ENCODE assay signal across 8 cellular contexts in the genomic region with DNA sequence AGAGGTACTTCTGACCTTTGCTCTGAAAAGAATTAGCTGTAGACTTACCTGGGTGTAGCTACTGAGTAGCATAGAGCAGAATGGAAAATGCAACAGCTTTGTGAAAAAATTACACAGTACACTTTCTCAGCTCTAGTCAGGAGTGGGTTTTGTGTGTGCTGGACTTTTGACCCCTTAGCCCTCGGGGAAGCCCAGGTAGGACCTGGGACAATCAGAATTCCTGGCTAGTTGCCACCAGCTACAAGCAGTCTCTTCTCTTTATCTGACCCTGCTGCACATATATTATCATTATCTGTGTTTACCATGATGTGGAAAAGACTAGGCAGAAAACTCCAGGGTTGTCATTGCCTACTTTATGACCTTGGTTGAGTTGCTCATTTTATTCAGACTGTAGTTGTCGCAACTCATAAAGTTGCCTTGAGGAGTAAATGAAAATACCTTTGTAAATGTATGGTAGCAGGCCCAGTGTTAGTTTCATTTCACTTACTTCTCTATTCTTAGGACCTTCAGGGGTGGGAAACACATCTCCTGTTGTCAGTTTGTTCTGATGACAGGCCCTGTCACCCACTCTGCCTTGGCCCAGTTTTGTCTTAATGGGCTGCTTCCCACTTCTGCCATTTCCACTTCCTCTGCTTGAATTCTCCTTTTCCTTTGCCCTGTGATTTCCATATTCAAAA. TPM values are rescaled to one million over a fixed set of nuclear protein-coding genes. Genes with fewer than 3 reads are reported as not detected.
A peak's percentile ranks its signal among the peaks of the same experiment; 100 is the strongest.
DNase-seq lines count a peak whose midpoint lies in the region; ATAC-seq, FAIRE-seq and TF ChIP-seq lines count a peak whose summit lies in the region.

No MANE protein-coding gene starts in this region.

- DNase-seq in activated naive CD4-positive, alpha-beta T cell treated with anti-CD3 and anti-CD28 coated beads, Interleukin-2, amount 50 U/mL, for 72 hours (ENCODE audit: low spot score in 2 of 2): no peak
- no peak for DNase-seq in activated naive CD4-positive, alpha-beta T cell treated with anti-CD3 and anti-CD28 coated beads, Interleukin-2, amount 10 ng/mL, durations not matched to agents 7 days and 5 days
- DNase-seq in HuH-7 (ENCODE audit: low spot score): peak; percentile 37
- no peak for DNase-seq in GM12878 (ENCODE audit: low read depth, low spot score)
- DNase-seq in GM19240 (ENCODE audit: insufficient read length, low spot score): no peak
- DNase-seq in retina: no peak

- H3K9ac ChIP-seq in GM12878 (ENCODE audit: control insufficient read depth, insufficient read depth, low read length): peak overlapping the region; percentile 51

- peaks cover 22% of the 10 kb centered on the region in 2 donors for H3K36me3 Mint-ChIP-seq in activated naive CD4-positive, alpha-beta T cell treated with anti-CD3 and anti-CD28 coated beads, Interleukin-2, amount 50 U/mL, for 72 hours
- H3K36me3 Mint-ChIP-seq in activated naive CD4-positive, alpha-beta T cell treated with anti-CD3 and anti-CD28 coated beads, Interleukin-2, amount 10 ng/mL, durations not matched to agents 7 days and 5 days: peaks cover 12% of the 10 kb centered on the region

- SMC1A ChIA-PET in GM12878 (lab: Charles Lee; ENCODE audit: uncharacterized antibody, unreplicated experiment): interaction anchor here (0.9 to 2.0 kb wide), 8 partner anchors 11 to 182 kb away, joined by 3 to 9 read pairs (median 5); no protein-coding TSS in a partner anchor

- no peaks in the 10 kb centered on the region for H3K27me3 Mint-ChIP-seq in activated naive CD4-positive, alpha-beta T cell treated with anti-CD3 and anti-CD28 coated beads, Interleukin-2, amount 10 ng/mL, durations not matched to agents 7 days and 5 days

- FAIRE-seq in GM12878 (lab: Jason Lieb, UNC): peak; percentile 54

- H3K4me1 ChIP-seq in GM12878 (ENCODE audit: control insufficient read depth, insufficient read depth, low read length): peaks cover 33% of the 10 kb centered on the region
- peaks cover 15% of the 10 kb centered on the region for H3K4me1 ChIP-seq in thymus (ENCODE audit: control insufficient read depth, insufficient read depth, low read length)

- H3K9me3 Mint-ChIP-seq in activated naive CD4-positive, alpha-beta T cell treated with anti-CD3 and anti-CD28 coated beads, Interleukin-2, amount 50 U/mL, for 72 hours: peaks cover 0 to 3% of the 10 kb centered on the region in 2 donors
- no peaks in the 10 kb centered on the region for H3K9me3 Mint-ChIP-seq in activated naive CD4-positive, alpha-beta T cell treated with anti-CD3 and anti-CD28 coated beads, Interleukin-2, amount 10 ng/mL, durations not matched to agents 7 days and 5 days

- in situ Hi-C loops in GM12878 (cut with MboI): loop anchor here (10.0 kb wide), 1 partner anchor 513 kb away; no protein-coding TSS in a partner anchor

- TF ChIP-seq RAD21 in GM12878 (IDR thresholded peaks at IDR 0.05; ENCODE audit: insufficient read depth, low read depth, low read length): no peak

- TF ChIP-seq EP300 in GM12878 (IDR thresholded peaks at IDR 0.05; ENCODE audit: borderline replicate concordance in 1 of 2, control insufficient read depth in 1 of 2, low read depth in 2 of 2, low read length in 2 of 2): 0 out of 4 replicates have a peak, but pooled peaks of 1 of the 2 experiments have one; percentile 17

- no peak for TF ChIP-seq CTCF in GM12878 (IDR thresholded peaks at IDR 0.05 in 2 of 3, conservative IDR thresholded peaks at IDR 0.05 in 1 of 3; ENCODE audit: control insufficient read depth in 2 of 3, extremely low read depth in 1 of 3, insufficient read depth in 1 of 3, low read depth in 3 of 3, low read length in 3 of 3)

- H3K4me2 ChIP-seq in GM12878 (ENCODE audit: control insufficient read depth, insufficient read depth): peak overlapping the region; percentile 91

- peak overlapping the region; percentile 95 to 96 for H3K27ac Mint-ChIP-seq in activated naive CD4-positive, alpha-beta T cell treated with anti-CD3 and anti-CD28 coated beads, Interleukin-2, amount 50 U/mL, for 72 hours
- no peak overlapping the region for H3K27ac Mint-ChIP-seq in activated naive CD4-positive, alpha-beta T cell treated with anti-CD3 and anti-CD28 coated beads, Interleukin-2, amount 10 ng/mL, durations not matched to agents 7 days and 5 days

- TF ChIP-seq POLR2A in GM12878 (IDR thresholded peaks at IDR 0.05; ENCODE audit: low read depth, low read length): no peak

- H3K36me3 ChIP-seq in GM12878 (ENCODE audit: control insufficient read depth in 2 of 2, insufficient read depth in 2 of 2, low read length in 1 of 2): no peaks in the 10 kb centered on the region; a peak in 1 of 4 replicates
- H3K36me3 ChIP-seq in thymus (ENCODE audit: control insufficient read depth, insufficient read depth): no peaks in the 10 kb centered on the region

- H3K4me3 ChIP-seq in GM12878: peak overlapping the region; percentile 38; the same call in 1 of the 2 replicates
- no peak overlapping the region for H3K4me3 ChIP-seq in thymus (ENCODE audit: low read length)

- no peaks in the 10 kb centered on the region for H3K9me3 ChIP-seq in GM12878 (replicated peaks; ENCODE audit: control insufficient read depth, insufficient read depth, low read length)
- no peaks in the 10 kb centered on the region for H3K9me3 ChIP-seq in thymus (ENCODE audit: control insufficient read depth)

- H3K79me2 ChIP-seq in GM12878 (ENCODE audit: control insufficient read depth, insufficient read depth, low read length): peaks cover 94% of the 10 kb centered on the region

- CTCF ChIA-PET in activated naive CD4-positive, alpha-beta T cell treated with anti-CD3 and anti-CD28 coated beads, Interleukin-2, amount 10 ng/mL, durations not matched to agents 7 days and 5 days (lab: Charles Lee): interaction anchor here (0.6 kb wide), 1 partner anchor 58 kb away, joined by 3 read pairs; no protein-coding TSS in a partner anchor
- CTCF ChIA-PET in GM12878 (lab: Yijun Ruan, JAX): interaction anchor here (1.3 to 1.4 kb wide), 3 partner anchors 10 to 98 kb away, joined by 4 to 5 read pairs (median 5); no protein-coding TSS in a partner anchor

- peak in 1 of 2 donors; percentile 7 for ATAC-seq in activated naive CD4-positive, alpha-beta T cell treated with anti-CD3 and anti-CD28 coated beads, Interleukin-2, amount 50 U/mL, for 72 hours
- peak; percentile 17 for ATAC-seq in GM12878
- no peak for ATAC-seq in HG02759 (IDR thresholded peaks at IDR 0.05; ENCODE audit: unreplicated experiment)

- no peaks in the 10 kb centered on the region for H3K27me3 ChIP-seq in GM12878 (replicated peaks in 1 of 2; ENCODE audit: control insufficient read depth in 2 of 2, insufficient read depth in 2 of 2, low read length in 1 of 2)
- no peaks in the 10 kb centered on the region for H3K27me3 ChIP-seq in thymus (ENCODE audit: control insufficient read depth, insufficient read depth)

- no peak overlapping the region for H3K4me3 Mint-ChIP-seq in activated naive CD4-positive, alpha-beta T cell treated with anti-CD3 and anti-CD28 coated beads, Interleukin-2, amount 10 ng/mL, durations not matched to agents 7 days and 5 days

- POLR2A ChIA-PET in GM12878 (lab: Charles Lee): interaction anchor here (0.9 to 1.2 kb wide), 3 partner anchors 10 to 517 kb away, joined by 4 to 7 read pairs (median 4); no protein-coding TSS in a partner anchor

- RAD21 ChIA-PET in GM12878 (lab: Charles Lee; ENCODE audit: unreplicated experiment): interaction anchor here (1.0 to 1.7 kb wide), 3 partner anchors 8 to 12 kb away, joined by 4 to 8 read pairs (median 4); no protein-coding TSS in a partner anchor

- intact Hi-C loops in GM12878 (cut with micrococcal nuclease; ENCODE audit: unreplicated experiment): loop anchor here (2.0 kb wide), 1 partner anchor 437 kb away; no protein-coding TSS in a partner anchor

- H4K20me1 ChIP-seq in GM12878 (ENCODE audit: control insufficient read depth, insufficient read depth): no peaks in the 10 kb centered on the region

- peaks cover 73% of the 10 kb centered on the region for H3K4me1 Mint-ChIP-seq in activated naive CD4-positive, alpha-beta T cell treated with anti-CD3 and anti-CD28 coated beads, Interleukin-2, amount 10 ng/mL, durations not matched to agents 7 days and 5 days

- peak overlapping the region; percentile 90 for H3K27ac ChIP-seq in GM12878 (ENCODE audit: control insufficient read depth, insufficient read depth)
- H3K27ac ChIP-seq in thymus (ENCODE audit: low read depth): peak overlapping the region; percentile 27

- H2AFZ ChIP-seq in GM12878 (ENCODE audit: control insufficient read depth, low read depth, low read length): peak overlapping the region; percentile 37

- BruUV-seq in GM12878 (replicated peaks; lab: Mats Ljungman, UMichigan): no TSS peak

- WGBS in GM12878 (ENCODE audit: insufficient coverage, insufficient replicate concordance, low lambda C conversion rate, missing lambda C conversion rate): 17% methylated on average over 2 of the region's 2 CpGs
- WGBS in thymus: 86% methylated on average over 2 of the region's 2 CpGs

TF ChIP-seq in GM12878, 131 proteins besides CTCF, POLR2A, EP300 and RAD21 (continues in another document):
- peak; percentile 9; the same call in 1 of the 2 replicates for TF ChIP-seq MTA2 (IDR thresholded peaks at IDR 0.05; ENCODE audit: low read depth)
- no peak for TF ChIP-seq CREM (IDR thresholded peaks at IDR 0.05; ENCODE audit: low read depth)
- TF ChIP-seq NR2C1 (IDR thresholded peaks at IDR 0.05): 0 out of 2 replicates have a peak, but pooled peaks have one; percentile 31
- peak; percentile 55 for TF ChIP-seq MEF2B (IDR thresholded peaks at IDR 0.05; ENCODE audit: partially characterized antibody, poor library complexity, severe bottlenecking)
- TF ChIP-seq SUPT20H (IDR thresholded peaks at IDR 0.05; ENCODE audit: borderline replicate concordance, control insufficient read depth, low read depth, low read length): no peak

RNA-seq across cellular contexts. Expression of gene NEK7, which starts 5.4 kb away (rescaled TPM):
- total RNA-seq in activated naive CD4-positive, alpha-beta T cell treated with anti-CD3 and anti-CD28 coated beads, Interleukin-2, amount 50 U/mL, for 72 hours: 10 to 100 TPM; 45.5 to 60.1 TPM
- total RNA-seq in GM12878 (2013; cell fraction: nucleolus; rRNA removed): 33.9 and 40.9 TPM in 2 replicates
- total RNA-seq in GM12878 (2014; rRNA removed) (23.5 and 25.0 TPM in 2 replicates), GM12878 (2014; rRNA removed; fragmentation: Illumina TruSeq; extraction: Trizol) (24.6 and 26.4 TPM in 2 replicates), GM12878 (2021) (28.4 and 31.5 TPM in 2 replicates)
- polyA plus RNA-seq in GM12878 (2011; ENCODE audit: low read depth): 5.9 TPM
- polyA plus RNA-seq in GM12878 (2011; rRNA removed) (77.7 and 106 TPM in 2 replicates), GM12878 (2014; fragmentation: Illumina TruSeq; extraction: Trizol) (23.4 and 24.9 TPM in 2 replicates), GM12878 (2014; fragmentation: Nextera tagmentation; extraction: Ambion mirVana) (1 to 10 TPM; 9.4 to 9.9 TPM), GM12878 (2014; rRNA removed) (14.5 and 17.4 TPM in 2 replicates), GM12878 (2016; fragmentation: Nextera tagmentation; extraction: Ambion mirVana) (10 to 100 TPM; 17.0 to 34.8 TPM), thymus (31.4 TPM)
- polyA plus RNA-seq in GM12878 (2011; cell fraction: cytosol; rRNA removed): 38.8 and 41.7 TPM in 2 replicates
- 31.0 and 37.9 TPM in 2 replicates for polyA plus RNA-seq in GM12878 (2011; cell fraction: nucleus; rRNA removed)
- polyA plus RNA-seq in GM12878 (2012): 13.1 and 16.3 TPM in 2 replicates
- 71.1 and 138 TPM in 2 replicates for polyA minus RNA-seq in GM12878 (2011; rRNA and poly(A)+ RNA removed)
- 30.9 and 41.6 TPM in 2 replicates for polyA minus RNA-seq in GM12878 (2011; cell fraction: cytosol; rRNA and poly(A)+ RNA removed)
- polyA minus RNA-seq in GM12878 (2011; cell fraction: nucleus; rRNA and poly(A)+ RNA removed): 20.1 and 37.7 TPM in 2 replicates
